10 cellular contexts compared by ENCODE assay signal in the genomic region with DNA sequence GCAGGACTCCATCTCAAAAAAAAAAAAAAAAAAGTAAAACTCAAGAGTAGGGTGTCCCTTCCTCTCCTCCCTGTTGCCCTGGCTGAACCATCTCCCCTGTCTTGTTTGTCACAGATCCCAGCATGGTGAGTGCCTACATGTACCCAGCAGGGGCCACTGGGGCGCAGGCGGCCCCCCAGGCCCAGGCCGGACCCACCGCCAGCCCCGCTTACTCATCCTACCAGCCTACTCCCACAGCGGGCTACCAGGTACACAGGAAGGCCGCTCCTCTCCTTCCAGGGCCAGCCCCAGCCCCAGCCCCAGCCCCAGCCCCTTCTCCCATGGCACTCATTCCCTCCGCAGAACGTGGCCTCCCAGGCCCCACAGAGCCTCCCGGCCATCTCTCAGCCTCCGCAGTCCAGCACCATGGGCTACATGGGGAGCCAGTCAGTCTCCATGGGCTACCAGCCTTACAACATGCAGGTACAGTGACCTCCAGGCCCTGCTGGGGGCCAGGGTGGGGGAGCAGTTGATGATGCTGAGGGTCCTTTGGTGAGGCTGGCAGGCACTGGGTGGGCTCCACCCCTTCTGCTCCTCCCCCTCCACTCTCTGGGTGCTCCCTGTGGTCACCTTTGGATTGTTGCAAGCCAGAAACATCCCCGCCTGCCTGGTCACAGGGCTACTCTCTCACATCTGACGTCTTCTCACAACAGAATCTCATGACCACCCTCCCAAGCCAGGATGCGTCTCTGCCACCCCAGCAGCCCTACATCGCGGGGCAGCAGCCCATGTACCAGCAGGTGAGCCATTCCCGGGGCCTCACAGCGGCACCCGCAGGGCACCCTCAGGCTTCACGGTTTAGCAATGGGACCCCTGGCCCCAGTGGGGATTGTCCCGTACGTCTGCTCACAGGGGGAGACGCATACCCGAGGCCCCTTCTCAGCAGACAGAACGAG. TPM values are rescaled to one million over a fixed set of nuclear protein-coding genes. Genes with fewer than 3 reads are reported as not detected.
DNase-seq lines count a peak whose midpoint lies in the region; ATAC-seq and TF ChIP-seq lines count a peak whose summit lies in the region.
"Had no signal": no experiment of that assay in that cellular context is flagged by ENCODE, and none has a peak within 500 bp of the region (broad histone marks: within the 10 kb centered on the region; RNA-seq: fewer than 3 reads in every experiment).

No MANE protein-coding gene starts in this region.

- H3K36me3 ChIP-seq in Karpas-422 (ENCODE audit: insufficient read depth, low read length) (peaks cover 14% of the 10 kb centered on the region), psoas muscle (ENCODE audit: insufficient read depth in 1 of 2, low read depth in 1 of 2) (peaks cover 4 to 75% of the 10 kb centered on the region in 2 donors), trophoblast cell (ENCODE audit: control insufficient read depth in 1 of 2, insufficient read depth in 2 of 2, low read length in 2 of 2) (peaks cover 61% of the 10 kb centered on the region in 2 experiments), left ventricle myocardium inferior (peaks cover 65% of the 10 kb centered on the region)

- no peak for ATAC-seq in activated naive CD8-positive, alpha-beta T cell treated with anti-CD3 and anti-CD28 coated beads, Interleukin-2, amount 50 U/mL, for 24 hours
- ATAC-seq in psoas muscle = no peak

- no peak overlapping the region for H3K4ac ChIP-seq in trophoblast cell (ENCODE audit: low read depth, low read length)

- intact Hi-C loops in psoas muscle (cut with DNase I) = no loop called here
- intact Hi-C loops in left ventricle myocardium inferior (cut with micrococcal nuclease) = no loop called here

- no peak overlapping the region for H4K8ac ChIP-seq in trophoblast cell (ENCODE audit: low read depth, low read length)

- H4K12ac ChIP-seq in trophoblast cell (ENCODE audit: low read depth, low read length) = no peak overlapping the region

- no peaks in the 10 kb centered on the region for H3K9me3 Mint-ChIP-seq in activated T-cell treated with anti-CD3 and anti-CD28 coated beads, Interleukin-2, amount 50 U/mL, for 24 hours
- H3K9me3 Mint-ChIP-seq in activated naive CD8-positive, alpha-beta T cell treated with anti-CD3 and anti-CD28 coated beads, Interleukin-2, amount 50 U/mL, for 24 hours = no peaks in the 10 kb centered on the region

- no peak overlapping the region for H2AFZ ChIP-seq in Karpas-422 (ENCODE audit: low read length)
- no peak overlapping the region for H2AFZ ChIP-seq in trophoblast cell (ENCODE audit: insufficient read depth, low read length, poor library complexity)

- H3K4me1 ChIP-seq in Karpas-422 (ENCODE audit: low read length) (peaks cover 24% of the 10 kb centered on the region), psoas muscle (peaks cover 37% of the 10 kb centered on the region), trophoblast cell (ENCODE audit: control insufficient read depth in 1 of 2, insufficient read depth in 2 of 2, low read length in 2 of 2) (peaks cover 15 to 16% of the 10 kb centered on the region in 2 experiments), left ventricle myocardium inferior (peaks cover 64% of the 10 kb centered on the region)

- no peak overlapping the region for H2BK12ac ChIP-seq in trophoblast cell (ENCODE audit: low read length)

- H3K4me3 ChIP-seq in Karpas-422 (ENCODE audit: low read length) = peak overlapping the region; percentile 81; the same call in 1 of the 2 replicates
- peak overlapping the region; percentile 86 for H3K4me3 ChIP-seq in psoas muscle
- no peak overlapping the region for H3K4me3 ChIP-seq in trophoblast cell (ENCODE audit: low read depth, low read length)
- H3K4me3 ChIP-seq in left ventricle myocardium inferior = no peak overlapping the region

- no peaks in the 10 kb centered on the region for H3K9me3 ChIP-seq in Karpas-422 (ENCODE audit: low read length)
- no peaks in the 10 kb centered on the region for H3K9me3 ChIP-seq in psoas muscle
- no peaks in the 10 kb centered on the region for H3K9me3 ChIP-seq in trophoblast cell (ENCODE audit: insufficient read depth, low read depth, low read length)
- H3K9me3 ChIP-seq in left ventricle myocardium inferior (replicated peaks) = no peaks in the 10 kb centered on the region

- no peak overlapping the region for H4K91ac ChIP-seq in trophoblast cell (ENCODE audit: low read depth, low read length)

- no peak overlapping the region for H3K18ac ChIP-seq in trophoblast cell (ENCODE audit: low read length)

- no peak overlapping the region for H3K14ac ChIP-seq in trophoblast cell (ENCODE audit: low read length)

- no peak for DNase-seq in activated T-cell treated with anti-CD3 and anti-CD28 coated beads, Interleukin-2, amount 50 U/mL, for 24 hours
- no peak for DNase-seq in activated T-cell treated with anti-CD3 and anti-CD28 coated beads, Interleukin-2, amount 50 U/mL, for 48 hours
- no peak for DNase-seq in Karpas-422
- no peak for DNase-seq in activated naive CD8-positive, alpha-beta T cell treated with anti-CD3 and anti-CD28 coated beads, Interleukin-2, amount 50 U/mL, for 24 hours
- no peak for DNase-seq in psoas muscle
- no peak for DNase-seq in trophoblast cell
- no peak for DNase-seq in left ventricle myocardium inferior
- no peak for DNase-seq in dedifferentiated amniotic fluid mesenchymal stem cell (ENCODE audit: extremely low spot score)
- DNase-seq: NCI-H1092 treated with DMSO at 0.1 percent for 48 hours, NCI-H510A treated with DMSO at 0.1 percent for 48 hours had no signal

- H3K79me2 ChIP-seq in Karpas-422 (ENCODE audit: low read length) (peaks cover 55% of the 10 kb centered on the region), trophoblast cell (ENCODE audit: control insufficient read depth, insufficient read depth, low read length, poor library complexity) (peaks cover 18% of the 10 kb centered on the region)

- H3K27me3 ChIP-seq in Karpas-422 (ENCODE audit: low read length) = no peaks in the 10 kb centered on the region
- no peaks in the 10 kb centered on the region for H3K27me3 ChIP-seq in psoas muscle (ENCODE audit: insufficient read depth in 3 of 3, low read length in 2 of 3)
- no peaks in the 10 kb centered on the region for H3K27me3 ChIP-seq in trophoblast cell (ENCODE audit: insufficient read depth, low read length)
- H3K27me3 ChIP-seq in left ventricle myocardium inferior (ENCODE audit: low read depth) = no peaks in the 10 kb centered on the region

- H3K4me1 Mint-ChIP-seq in activated T-cell treated with anti-CD3 and anti-CD28 coated beads, Interleukin-2, amount 50 U/mL, for 24 hours (ENCODE audit: low read depth) = peaks cover 26% of the 10 kb centered on the region
- H3K4me1 Mint-ChIP-seq in activated naive CD8-positive, alpha-beta T cell treated with anti-CD3 and anti-CD28 coated beads, Interleukin-2, amount 50 U/mL, for 24 hours = peaks cover 24% of the 10 kb centered on the region

- no peaks in the 10 kb centered on the region for H3K9me2 ChIP-seq in Karpas-422 (replicated peaks; ENCODE audit: insufficient read depth, low read length)

- H2BK120ac ChIP-seq in trophoblast cell (ENCODE audit: insufficient read depth, low read length, poor library complexity) = no peak overlapping the region

- TF ChIP-seq CTCF in psoas muscle (IDR thresholded peaks at IDR 0.05) (no peak), left ventricle myocardium inferior (IDR thresholded peaks at IDR 0.05; ENCODE audit: borderline replicate concordance) (no peak)

- H4K20me1 ChIP-seq in Karpas-422 (ENCODE audit: insufficient read depth, low read depth, low read length) = peaks cover 22% of the 10 kb centered on the region

- H3K9ac ChIP-seq in Karpas-422 (ENCODE audit: low read length) (peak overlapping the region; percentile 99), trophoblast cell (ENCODE audit: low read length) (no peak overlapping the region)

- H3K36me3 Mint-ChIP-seq in activated T-cell treated with anti-CD3 and anti-CD28 coated beads, Interleukin-2, amount 50 U/mL, for 24 hours (ENCODE audit: low read depth) = peaks cover 88% of the 10 kb centered on the region
- peaks cover 45% of the 10 kb centered on the region for H3K36me3 Mint-ChIP-seq in activated naive CD8-positive, alpha-beta T cell treated with anti-CD3 and anti-CD28 coated beads, Interleukin-2, amount 50 U/mL, for 24 hours (ENCODE audit: low read depth)

- no peak overlapping the region for H3K23ac ChIP-seq in trophoblast cell (ENCODE audit: low read length)

- peak overlapping the region; percentile 97 for H3K4me3 Mint-ChIP-seq in activated T-cell treated with anti-CD3 and anti-CD28 coated beads, Interleukin-2, amount 50 U/mL, for 24 hours
- H3K4me3 Mint-ChIP-seq in activated naive CD8-positive, alpha-beta T cell treated with anti-CD3 and anti-CD28 coated beads, Interleukin-2, amount 50 U/mL, for 24 hours = peak overlapping the region; percentile 90

- H3K4me2 ChIP-seq in Karpas-422 (ENCODE audit: low read depth, low read length, poor library complexity, severe bottlenecking) (peak overlapping the region; percentile 99), trophoblast cell (ENCODE audit: low read length) (no peak overlapping the region)

- 81 to 84% (median 82%) methylated on average over 25 of the region's 25 CpGs for WGBS in psoas muscle, 3 donors
- no CpG with 5 or more reads among the region's 25 CpGs for WGBS in trophoblast cell (ENCODE audit: extremely low coverage, insufficient coverage, insufficient read length)

- H3K27ac ChIP-seq in Karpas-422 (ENCODE audit: low read length) (no peak overlapping the region), psoas muscle (no peak overlapping the region), trophoblast cell (ENCODE audit: low read depth, low read length) (no peak overlapping the region), left ventricle myocardium inferior (replicated peaks) (no peak overlapping the region)

- peaks cover 12% of the 10 kb centered on the region for H3K79me1 ChIP-seq in trophoblast cell (ENCODE audit: low read length)

- H3K27me3 Mint-ChIP-seq in activated T-cell treated with anti-CD3 and anti-CD28 coated beads, Interleukin-2, amount 50 U/mL, for 24 hours = no peaks in the 10 kb centered on the region
- H3K27me3 Mint-ChIP-seq in activated naive CD8-positive, alpha-beta T cell treated with anti-CD3 and anti-CD28 coated beads, Interleukin-2, amount 50 U/mL, for 24 hours = no peaks in the 10 kb centered on the region

- no peak overlapping the region for H2AK5ac ChIP-seq in trophoblast cell (ENCODE audit: low read length)

- H2BK5ac ChIP-seq in trophoblast cell (ENCODE audit: low read depth, low read length, poor library complexity) = no peak overlapping the region

- H3K27ac Mint-ChIP-seq in activated T-cell treated with anti-CD3 and anti-CD28 coated beads, Interleukin-2, amount 50 U/mL, for 24 hours = peak overlapping the region; percentile 97
- peak overlapping the region; percentile 8 for H3K27ac Mint-ChIP-seq in activated naive CD8-positive, alpha-beta T cell treated with anti-CD3 and anti-CD28 coated beads, Interleukin-2, amount 50 U/mL, for 24 hours

RNA-seq across cellular contexts. Expression of a gene that starts 2.5 kb away (rescaled TPM):
- 13.6 and 39.8 TPM in 2 replicates for total RNA-seq in Karpas-422 (2014; rRNA removed; shearing (Covaris generic); ENCODE audit: low replicate concordance)
- total RNA-seq in psoas muscle (100 to 1,000 TPM in 2 of 4 donors, 10 to 100 TPM in 2; 93.0 to 175 (median 104) TPM), left ventricle myocardium inferior (157 TPM)
- 100 to 1,000 TPM; 222 to 558 (median 242) TPM for polyA plus RNA-seq in psoas muscle
- 59.9 and 63.0 TPM in 2 replicates for polyA plus RNA-seq in trophoblast cell (2013)

RNA-seq across cellular contexts. Expression of a gene that starts 11.5 kb away (rescaled TPM):
- 8.6 and 15.0 TPM in 2 replicates for total RNA-seq in Karpas-422 (2014; rRNA removed; shearing (Covaris generic); ENCODE audit: low replicate concordance)
- total RNA-seq in psoas muscle = 1 to 10 TPM; 2.4 to 6.3 (median 3.8) TPM
- 1 to 10 TPM; 5.9 to 7.0 (median 6.3) TPM for polyA plus RNA-seq in psoas muscle
- 10.3 and 11.3 TPM in 2 replicates for polyA plus RNA-seq in trophoblast cell (2013)
- total RNA-seq in left ventricle myocardium inferior = 8.2 TPM

RNA-seq across cellular contexts. Expression of a gene that starts 16.8 kb away (rescaled TPM):
- total RNA-seq in Karpas-422 (2014; rRNA removed; shearing (Covaris generic); ENCODE audit: low replicate concordance) = 57.2 and 90.1 TPM in 2 replicates
- total RNA-seq in psoas muscle (10 to 100 TPM; 38.6 to 74.5 (median 56.5) TPM), left ventricle myocardium inferior (50.5 TPM)
- polyA plus RNA-seq in psoas muscle = 100 to 1,000 TPM in 2 of 3 donors, 10 to 100 TPM in 1; 62.3 to 158 (median 139) TPM
- polyA plus RNA-seq in trophoblast cell (2013) = 57.4 and 59.9 TPM in 2 replicates

RNA-seq across cellular contexts. Expression of a gene that starts 17.0 kb away (rescaled TPM):
- 22.4 and 40.7 TPM in 2 replicates for total RNA-seq in Karpas-422 (2014; rRNA removed; shearing (Covaris generic); ENCODE audit: low replicate concordance)
- total RNA-seq in psoas muscle (10 to 100 TPM in 3 of 4 donors, 1 to 10 TPM in 1; 7.8 to 15.6 (median 11.9) TPM), left ventricle myocardium inferior (9.0 TPM)
- polyA plus RNA-seq in psoas muscle = 10 to 100 TPM; 23.2 to 29.3 (median 29.1) TPM
- polyA plus RNA-seq in trophoblast cell (2013) = 34.8 and 35.3 TPM in 2 replicates

RNA-seq across cellular contexts. Expression of a gene that starts 34.1 kb away (rescaled TPM):
- total RNA-seq in Karpas-422 (2014; rRNA removed; shearing (Covaris generic); ENCODE audit: low replicate concordance) = 8.1 and 31.9 TPM in 2 replicates
- total RNA-seq in psoas muscle (10 to 100 TPM in 1 of 4 donors, 1 to 10 TPM in 3; 4.8 to 14.9 (median 8.6) TPM), left ventricle myocardium inferior (5.6 TPM)
- 10 to 100 TPM; 11.3 to 47.4 (median 28.5) TPM for polyA plus RNA-seq in psoas muscle
- polyA plus RNA-seq in trophoblast cell (2013) = 23.6 and 24.3 TPM in 2 replicates

Comparison
In these comparisons a context has a peak if more than half of its experiments do, and no peak if none do; other contexts are left out.
1. H3K4me3 ChIP-seq: peak in Karpas-422 (single experiment) and psoas muscle (single experiment); none in trophoblast cell (single experiment) and left ventricle myocardium inferior (single experiment).